ENCODE assay signal across 16 cellular contexts in genomic region chr11:128283445-128283844, GRCh38.
DNase-seq lines count a peak whose midpoint lies in the region; ATAC-seq and TF ChIP-seq lines count a peak whose summit lies in the region.
"Had no signal": no experiment of that assay in that cellular context is flagged by ENCODE, and none has a peak within 500 bp of the region (broad histone marks: within the 10 kb centered on the region; RNA-seq: fewer than 3 reads in every experiment).

No MANE protein-coding gene starts in this region.

- WGBS in sigmoid colon, 2 donors: 83 to 88% methylated on average over 1 of the region's 1 CpG

- no peak overlapping the region for H3K27ac ChIP-seq in sigmoid colon
- H3K27ac ChIP-seq: A549 had no signal

- no peak for TF ChIP-seq EP300 in sigmoid colon (IDR thresholded peaks at IDR 0.05)

- H3K27me3 Mint-ChIP-seq in nephron (ENCODE audit: low read depth): peaks cover 12% of the 10 kb centered on the region
- H3K27me3 Mint-ChIP-seq in WTC11 (ENCODE audit: low read depth): no peaks in the 10 kb centered on the region
- H3K27me3 Mint-ChIP-seq: B cell; CD4-positive, alpha-beta T cell had no signal

- CTCF ChIA-PET in WTC11 (lab: Charles Lee): interaction anchor here (3.8 kb wide), 1 partner anchor 348 kb away, joined by 16 read pairs; no protein-coding TSS in a partner anchor

- H3K27ac Mint-ChIP-seq in nephron: peak overlapping the region in 2 of 3 experiments; percentile 46 to 75
- no peak overlapping the region for H3K27ac Mint-ChIP-seq in WTC11
- H3K27ac Mint-ChIP-seq: B cell; CD4-positive, alpha-beta T cell had no signal

- intact Hi-C loops in sigmoid colon (cut with DNase I): no loop called here

- H3K4me1 Mint-ChIP-seq in nephron (peaks cover 13% of the 10 kb centered on the region), WTC11 (0 out of 2 replicates have a peak, but pooled peaks cover 3% of the 10 kb centered on the region)

- ATAC-seq in SK-N-SH treated with all-trans-retinoic acid at 6 μM for 48 hours (peak; percentile 95), WTC11 (no peak)
- ATAC-seq: A549, HCT116 had no signal

- no peak for TF ChIP-seq POLR2A in sigmoid colon (IDR thresholded peaks at IDR 0.05)

- H3K4me1 ChIP-seq in sigmoid colon: no peaks in the 10 kb centered on the region
- H3K4me1 ChIP-seq: A549 had no signal

- POLR2A ChIA-PET in WTC11 (lab: Charles Lee): no interaction called here

- H3K36me3 ChIP-seq in sigmoid colon: no peaks in the 10 kb centered on the region

- H3K36me3 Mint-ChIP-seq in nephron (ENCODE audit: low read depth) (no peaks in the 10 kb centered on the region), WTC11 (no peaks in the 10 kb centered on the region)

- peak; percentile 17 for DNase-seq in AG20443 (ENCODE audit: low spot score)
- DNase-seq in fibroblast of villous mesenchyme (ENCODE audit: low read depth): peak; percentile 17
- no peak for DNase-seq in sigmoid colon
- no peak for DNase-seq in activated T-cell treated with anti-CD3 and anti-CD28 coated beads for 4 hours
- no peak for DNase-seq in WTC11 (ENCODE audit: low spot score)
- DNase-seq: CD4-positive, alpha-beta T cell; DMS79; MV-4-11; NCI-H1436; NCI-H2227 treated with DMSO at 0.1 percent for 48 hours; NCI-H526 had no signal

- TF ChIP-seq CTCF in fibroblast of villous mesenchyme (IDR thresholded peaks at IDR 0.05; ENCODE audit: insufficient read depth, low read depth, low read length): no peak
- no peak for TF ChIP-seq CTCF in nephron (IDR thresholded peaks at IDR 0.05; ENCODE audit: unreplicated experiment in 3 of 3)
- TF ChIP-seq CTCF in sigmoid colon (IDR thresholded peaks at IDR 0.05): no peak
- no peak for TF ChIP-seq CTCF in WTC11 (IDR thresholded peaks at IDR 0.05)

- H3K4me3 Mint-ChIP-seq in nephron (no peak overlapping the region), WTC11 (no peak overlapping the region)
- H3K4me3 Mint-ChIP-seq: B cell; CD4-positive, alpha-beta T cell had no signal

- H3K4me3 ChIP-seq in fibroblast of villous mesenchyme (ENCODE audit: low read depth, low read length) (no peak overlapping the region), sigmoid colon (no peak overlapping the region)
- H3K4me3 ChIP-seq: A549 had no signal

- H3K9me3 Mint-ChIP-seq in nephron: peaks cover under 1% of the 10 kb centered on the region
- no peaks in the 10 kb centered on the region for H3K9me3 Mint-ChIP-seq in WTC11
- H3K9me3 Mint-ChIP-seq: CD4-positive, alpha-beta T cell had no signal

- H3K9me3 ChIP-seq in sigmoid colon: no peaks in the 10 kb centered on the region
- H3K9me3 ChIP-seq: A549 had no signal

- no peaks in the 10 kb centered on the region for H3K27me3 ChIP-seq in sigmoid colon

TF ChIP-seq in SK-N-SH treated with all-trans-retinoic acid at 6 μM for 48 hours, 23 proteins besides CTCF, POLR2A, EP300 and RAD21:
- no peak for TF ChIP-seq SNAI2 (CRISPR knock-in tag; IDR thresholded peaks at IDR 0.05)

TF ChIP-seq in WTC11, 78 proteins besides CTCF, POLR2A, EP300 and RAD21:
- TF ChIP-seq USF1 (CRISPR knock-in tag; IDR thresholded peaks at IDR 0.05): no peak
- no peak for TF ChIP-seq IRF2 (CRISPR knock-in tag; IDR thresholded peaks at IDR 0.05; ENCODE audit: borderline replicate concordance, low read depth)
- TF ChIP-seq PRDM15 (CRISPR knock-in tag; IDR thresholded peaks at IDR 0.05): no peak
- TF ChIP-seq AR (CRISPR knock-in tag; IDR thresholded peaks at IDR 0.05): no peak
- TF ChIP-seq ZBTB43 (CRISPR knock-in tag; IDR thresholded peaks at IDR 0.05): no peak
TF ChIP-seq in WTC11: peak in this region for 0.

Comparison
In these comparisons a context has a peak if more than half of its experiments do, and no peak if none do; other contexts are left out.
1. DNase-seq: peak in AG20443 (single experiment) and fibroblast of villous mesenchyme (single experiment); none in sigmoid colon (single experiment), activated T-cell treated with anti-CD3 and anti-CD28 coated beads for 4 hours (single experiment) and WTC11 (single experiment).